In genomic region chr11:47964546-47964945, GRCh38 we compare ENCODE assay signal across 5 cellular contexts.
"Had no signal": no experiment of that assay in that cellular context is flagged by ENCODE, and none has a peak within 500 bp of the region (broad histone marks: within the 10 kb centered on the region; RNA-seq: fewer than 3 reads in every experiment).

No MANE protein-coding gene starts in this region.

- H3K4me2 ChIP-seq: GM23338 had no signal

- H3K27ac ChIP-seq: HL-60 had no signal

- H2AFZ ChIP-seq: GM23338 had no signal

- H3K4me3 ChIP-seq: GM23338, K562 had no signal

- DNase-seq: H9, IMR-90 had no signal
